ENCODE assay signal across 15 cellular contexts in genomic region chr9:119368179-119368578, GRCh38. TPM values are rescaled to one million over a fixed set of nuclear protein-coding genes. Genes with fewer than 3 reads are reported as not detected.
DNase-seq lines count a peak whose midpoint lies in the region; ATAC-seq and TF ChIP-seq lines count a peak whose summit lies in the region.
"Had no signal": no experiment of that assay in that cellular context is flagged by ENCODE, and none has a peak within 500 bp of the region (broad histone marks: within the 10 kb centered on the region; RNA-seq: fewer than 3 reads in every experiment).

No MANE protein-coding gene starts in this region.

- no peak for DNase-seq in right atrium auricular region (ENCODE audit: low spot score)
- no peak for DNase-seq in heart right ventricle
- DNase-seq in dorsolateral prefrontal cortex = peak in 2 of 10 donors; percentile 39 to 60
- DNase-seq in nephron progenitor cell = no peak
- no peak for DNase-seq in NCI-H524 (lab: John Stamatoyannopoulos, UW)
- DNase-seq in KBM-7 = no peak
- no peak for DNase-seq in stimulated activated CD4-positive, alpha-beta T cell treated with anti-CD3 and anti-CD28 coated beads, Interleukin-2, amount 100 ng/mL, for 24 hours
- DNase-seq: effector memory CD4-positive, alpha-beta T cell; lower lobe of right lung; NCI-H1105 had no signal

- no peaks in the 10 kb centered on the region for H3K9me3 Mint-ChIP-seq in nephron progenitor cell

- H3K36me3 ChIP-seq in right atrium auricular region (no peaks in the 10 kb centered on the region), heart right ventricle (no peaks in the 10 kb centered on the region)
- H3K36me3 ChIP-seq: BLaER1, lower lobe of right lung had no signal

- peak overlapping the region; percentile 95 for H3K4me3 Mint-ChIP-seq in nephron progenitor cell
- H3K4me3 Mint-ChIP-seq: stimulated activated effector memory CD8-positive, alpha-beta T cell treated with anti-CD3 and anti-CD28 coated beads, Interleukin-12 subunit alpha, Interleukin-12 subunit beta, amount 100 ng/mL, for 72 hours had no signal

- H3K27ac ChIP-seq in right atrium auricular region = no peak overlapping the region
- H3K27ac ChIP-seq in heart right ventricle = no peak overlapping the region
- peak overlapping the region in 56 of 59 donors; percentile 3 to 96 (median 84) for H3K27ac ChIP-seq in dorsolateral prefrontal cortex
- H3K27ac ChIP-seq: BLaER1, lower lobe of right lung had no signal

- WGBS in heart right ventricle, 2 donors = 1 to 2% methylated on average over 10 of the region's 10 CpGs

- H3K9me3 ChIP-seq in right atrium auricular region = no peaks in the 10 kb centered on the region
- H3K9me3 ChIP-seq in heart right ventricle = no peaks in the 10 kb centered on the region
- H3K9me3 ChIP-seq: BLaER1, lower lobe of right lung had no signal

- intact Hi-C loops in heart right ventricle (cut with DNase I) (loop anchor here in 7 of 10 donors (5.0 to 10.0 kb wide), 5 partner anchors 533 to 1723 kb away; no protein-coding TSS in a partner anchor), dorsolateral prefrontal cortex (cut with DNase I) (loop anchor here in 1 of 2 donors (5.0 to 10.0 kb wide), 3 partner anchors 86 to 1583 kb away; no protein-coding TSS in a partner anchor)

- H3K4me1 ChIP-seq in right atrium auricular region (peaks cover 0 to 15% of the 10 kb centered on the region in 2 donors), heart right ventricle (peaks cover 0 to 16% (median 5%) of the 10 kb centered on the region in 9 donors)
- H3K4me1 ChIP-seq: BLaER1, lower lobe of right lung had no signal

- peaks cover 37% of the 10 kb centered on the region for H3K4me1 Mint-ChIP-seq in nephron progenitor cell
- H3K4me1 Mint-ChIP-seq: stimulated activated effector memory CD8-positive, alpha-beta T cell treated with anti-CD3 and anti-CD28 coated beads, Interleukin-12 subunit alpha, Interleukin-12 subunit beta, amount 100 ng/mL, for 72 hours had no signal

- H3K4me3 ChIP-seq in right atrium auricular region = peak overlapping the region; percentile 41 to 50
- peak overlapping the region in 4 of 10 donors; percentile 49 to 56 (median 53) for H3K4me3 ChIP-seq in heart right ventricle
- H3K4me3 ChIP-seq in dorsolateral prefrontal cortex = peak overlapping the region; percentile 36 to 89 (median 71)
- H3K4me3 ChIP-seq: BLaER1 had no signal

- no peaks in the 10 kb centered on the region for H3K36me3 Mint-ChIP-seq in nephron progenitor cell (ENCODE audit: low read depth)
- H3K36me3 Mint-ChIP-seq: stimulated activated effector memory CD8-positive, alpha-beta T cell treated with anti-CD3 and anti-CD28 coated beads, Interleukin-12 subunit alpha, Interleukin-12 subunit beta, amount 100 ng/mL, for 72 hours had no signal

- H3K27me3 ChIP-seq in right atrium auricular region (peaks cover 0 to 9% of the 10 kb centered on the region in 2 donors), heart right ventricle (peaks cover 5 to 47% (median 40%) of the 10 kb centered on the region in 7 donors), dorsolateral prefrontal cortex (peaks cover 0 to 29% (median 8%) of the 10 kb centered on the region in 45 donors)
- H3K27me3 ChIP-seq: BLaER1 had no signal

- in situ Hi-C loops in KBM-7 (cut with MboI; ENCODE audit: low pct_unique_long_range_greater_than_20kb, low sequenced_read_pairs) = no loop called here

- ATAC-seq in heart right ventricle (no peak), GM21723 (IDR thresholded peaks at IDR 0.05; ENCODE audit: unreplicated experiment) (no peak)
- ATAC-seq: HCT116; stimulated activated effector memory CD8-positive, alpha-beta T cell treated with anti-CD3 and anti-CD28 coated beads, Interleukin-12 subunit alpha, Interleukin-12 subunit beta, amount 100 ng/mL, for 72 hours had no signal

- H3K27me3 Mint-ChIP-seq in nephron progenitor cell (ENCODE audit: low read depth, poor library complexity) = peaks cover 62% of the 10 kb centered on the region

- H3K27ac Mint-ChIP-seq in nephron progenitor cell = no peak overlapping the region
- H3K27ac Mint-ChIP-seq: stimulated activated effector memory CD8-positive, alpha-beta T cell treated with anti-CD3 and anti-CD28 coated beads, Interleukin-12 subunit alpha, Interleukin-12 subunit beta, amount 100 ng/mL, for 72 hours had no signal

- no peak for TF ChIP-seq CTCF in right atrium auricular region (IDR thresholded peaks at IDR 0.05)
- TF ChIP-seq CTCF in heart right ventricle (IDR thresholded peaks at IDR 0.05) = no peak
- no peak for TF ChIP-seq CTCF in dorsolateral prefrontal cortex (IDR thresholded peaks at IDR 0.05 in 54 of 56, conservative IDR thresholded peaks at IDR 0.05 in 2 of 56; ENCODE audit: low read depth in 1 of 56, partially characterized antibody in 56 of 56)
- TF ChIP-seq CTCF in nephron progenitor cell (IDR thresholded peaks at IDR 0.05) = no peak

RNA-seq across cellular contexts. Expression of gene BRINP1, which starts 1.1 kb away (rescaled TPM):
- total RNA-seq in right atrium auricular region (1 to 10 TPM in 1 of 2 donors, under 1 TPM in 1; 0.78 to 2.0 TPM), heart right ventricle (1 to 10 TPM in 3 of 10 donors, under 1 TPM in 7; 0.08 to 4.0 (median 0.37) TPM), dorsolateral prefrontal cortex (10 to 100 TPM; 25.5 to 97.0 (median 67.9) TPM)
- polyA plus RNA-seq in heart right ventricle = under 1 TPM; 0.03 to 0.29 TPM
- polyA plus RNA-seq: adipose tissue had no signal

Comparison
In these comparisons a context has a peak if more than half of its experiments do, and no peak if none do; other contexts are left out.
1. H3K27ac ChIP-seq: peak in dorsolateral prefrontal cortex (56 of 59); none in right atrium auricular region (0 of 2) and heart right ventricle (0 of 10).
2. RNA of gene BRINP1, which starts 1.1 kb away (total RNA-seq): 25.5 to 97.0 TPM in dorsolateral prefrontal cortex; 0.78 to 2.0 TPM in right atrium auricular region and 0.08 to 4.0 TPM in heart right ventricle; every median in the first group is over 4 times any median in the second.